13 cellular contexts compared by ENCODE assay signal in the genomic region with DNA sequence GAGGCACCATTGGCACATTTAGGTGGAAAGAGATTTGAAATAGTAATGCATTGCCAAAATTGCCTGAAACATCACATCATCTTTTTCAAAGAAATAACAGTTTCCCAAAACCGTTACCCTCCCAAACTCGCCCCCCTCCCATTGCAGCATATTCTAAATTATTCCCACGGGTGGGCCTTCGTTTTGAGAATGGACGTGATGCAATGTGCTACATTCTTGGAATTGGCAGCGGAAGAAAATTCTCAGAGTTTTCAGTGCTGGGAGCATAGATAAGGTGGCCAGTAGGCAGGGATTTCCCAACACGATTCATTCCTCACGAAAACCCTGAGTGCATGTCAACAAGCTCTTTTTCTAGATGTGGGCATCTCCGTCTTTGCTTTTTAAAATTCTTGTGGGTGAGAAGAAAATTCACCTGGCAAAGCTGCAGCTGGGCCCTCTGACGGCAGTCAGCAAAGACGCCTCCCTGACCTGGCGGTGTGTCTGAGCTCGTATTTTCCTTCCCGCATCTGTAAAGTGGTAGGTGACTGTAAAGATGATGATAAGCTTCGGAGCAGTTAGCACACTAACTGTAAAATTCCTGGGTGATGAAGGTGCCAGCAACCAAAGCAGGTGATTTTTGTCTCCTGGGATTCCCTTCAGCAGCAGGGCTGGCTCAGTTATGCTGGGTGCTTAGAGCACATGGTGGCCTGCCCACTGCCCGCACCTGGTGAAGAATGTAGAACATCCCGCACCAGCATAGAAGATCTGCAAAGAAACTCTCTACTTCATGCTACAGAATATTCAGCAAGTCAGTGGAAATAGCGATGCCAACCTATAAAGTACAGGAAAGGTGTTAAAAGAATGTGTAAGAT.
DNase-seq lines count a peak whose midpoint lies in the region; ATAC-seq and TF ChIP-seq lines count a peak whose summit lies in the region.
"Had no signal": no experiment of that assay in that cellular context is flagged by ENCODE, and none has a peak within 500 bp of the region (broad histone marks: within the 10 kb centered on the region; RNA-seq: fewer than 3 reads in every experiment).

No MANE protein-coding gene starts in this region.

- no peaks in the 10 kb centered on the region for H3K9me3 Mint-ChIP-seq in natural killer cell treated with Interleukin-12 subunit alpha and Interleukin-12 subunit beta and Interleukin-15 and Interleukin-18, amount 100 ng/mL, for 72 hours
- H3K9me3 Mint-ChIP-seq in natural killer cell, result no peaks in the 10 kb centered on the region

- no peaks in the 10 kb centered on the region for H3K9me3 ChIP-seq in adipocyte (ENCODE audit: control insufficient read depth, low read length)
- H3K9me3 ChIP-seq: BLaER1 had no signal

- peaks cover 17 to 37% of the 10 kb centered on the region in 2 donors for H3K4me1 Mint-ChIP-seq in natural killer cell treated with Interleukin-12 subunit alpha and Interleukin-12 subunit beta and Interleukin-15 and Interleukin-18, amount 100 ng/mL, for 72 hours (ENCODE audit: low read depth in 2 of 2)
- peaks cover 6 to 11% of the 10 kb centered on the region in 2 donors for H3K4me1 Mint-ChIP-seq in natural killer cell

- H3K4me3 Mint-ChIP-seq in natural killer cell treated with Interleukin-12 subunit alpha and Interleukin-12 subunit beta and Interleukin-15 and Interleukin-18, amount 100 ng/mL, for 72 hours, result no peak overlapping the region
- H3K4me3 Mint-ChIP-seq in natural killer cell, result no peak overlapping the region

- no peaks in the 10 kb centered on the region for H3K27me3 ChIP-seq in adipocyte (replicated peaks; ENCODE audit: control insufficient read depth, insufficient read depth, low read length)
- H3K27me3 ChIP-seq: BLaER1 had no signal

- H3K4me3 ChIP-seq in adipocyte (ENCODE audit: low read length), result no peak overlapping the region
- H3K4me3 ChIP-seq: BLaER1 had no signal

- ATAC-seq in natural killer cell treated with Interleukin-12 subunit alpha and Interleukin-12 subunit beta and Interleukin-15 and Interleukin-18, amount 100 ng/mL, for 72 hours, result peak in 1 of 2 donors; percentile 61
- ATAC-seq in natural killer cell, result no peak
- ATAC-seq in HG02885 (IDR thresholded peaks at IDR 0.05; ENCODE audit: poor library complexity, unreplicated experiment), result no peak

- peaks cover 15% of the 10 kb centered on the region for H3K4me1 ChIP-seq in adipocyte (ENCODE audit: control insufficient read depth, insufficient read depth, low read length)
- H3K4me1 ChIP-seq: BLaER1 had no signal

- H3K27me3 Mint-ChIP-seq in natural killer cell treated with Interleukin-12 subunit alpha and Interleukin-12 subunit beta and Interleukin-15 and Interleukin-18, amount 100 ng/mL, for 72 hours, result no peaks in the 10 kb centered on the region
- no peaks in the 10 kb centered on the region for H3K27me3 Mint-ChIP-seq in natural killer cell (ENCODE audit: low read depth in 2 of 2)

- TF ChIP-seq CTCF in natural killer cell (IDR thresholded peaks at IDR 0.05) (no peak), GM10266 (IDR thresholded peaks at IDR 0.05; ENCODE audit: control insufficient read depth, insufficient read depth, low read depth, missing control alignments) (no peak)

- peak overlapping the region; percentile 44 to 74 for H3K27ac Mint-ChIP-seq in natural killer cell treated with Interleukin-12 subunit alpha and Interleukin-12 subunit beta and Interleukin-15 and Interleukin-18, amount 100 ng/mL, for 72 hours
- H3K27ac Mint-ChIP-seq in natural killer cell, result no peak overlapping the region

- intact Hi-C loops in natural killer cell (cut with micrococcal nuclease), result no loop called here

- no peaks in the 10 kb centered on the region for H3K36me3 Mint-ChIP-seq in natural killer cell treated with Interleukin-12 subunit alpha and Interleukin-12 subunit beta and Interleukin-15 and Interleukin-18, amount 100 ng/mL, for 72 hours
- H3K36me3 Mint-ChIP-seq in natural killer cell, result no peaks in the 10 kb centered on the region

- H3K36me3 ChIP-seq in adipocyte (ENCODE audit: control insufficient read depth, insufficient read depth, low read length, severe bottlenecking), result no peaks in the 10 kb centered on the region
- H3K36me3 ChIP-seq: BLaER1 had no signal

- H3K9ac ChIP-seq in adipocyte (ENCODE audit: low read length), result no peak overlapping the region
- H3K9ac ChIP-seq: BLaER1 had no signal

- no peak for DNase-seq in natural killer cell treated with Interleukin-12 subunit alpha and Interleukin-12 subunit beta and Interleukin-15 and Interleukin-18, amount 100 ng/mL, for 72 hours (ENCODE audit: low spot score)
- DNase-seq in natural killer cell (no peak), adipocyte (ENCODE audit: low read depth) (peak; percentile 40), islet precursor cell (peak; percentile 55), GM10266 (ENCODE audit: extremely low spot score) (no peak), DMS53 treated with DMSO at 0.1 percent for 48 hours (lab: John Stamatoyannopoulos, UW; ENCODE audit: unreplicated experiment) (no peak), NCI-H146 (lab: John Stamatoyannopoulos, UW) (no peak)
- DNase-seq: activated gamma-delta T cell treated with Interleukin-2 at 50 U/mL for 16 hours; dermis blood vessel endothelial cell; NCI-H446 treated with DMSO at 0.1 percent for 48 hours; stimulated activated CD4-positive, alpha-beta T cell treated with anti-CD3 and anti-CD28 coated beads, Interleukin-15, amount 100 ng/mL, for 24 hours had no signal

Comparison
In these comparisons a context has a peak if more than half of its experiments do, and no peak if none do; other contexts are left out.
1. H3K27ac Mint-ChIP-seq: peak in natural killer cell treated with Interleukin-12 subunit alpha and Interleukin-12 subunit beta and Interleukin-15 and Interleukin-18, amount 100 ng/mL, for 72 hours (2 of 2); none in natural killer cell (0 of 2).
2. DNase-seq: peak in adipocyte (single experiment) and islet precursor cell (single experiment); none in natural killer cell treated with Interleukin-12 subunit alpha and Interleukin-12 subunit beta and Interleukin-15 and Interleukin-18, amount 100 ng/mL, for 72 hours (single experiment), natural killer cell (single experiment), GM10266 (single experiment), DMS53 treated with DMSO at 0.1 percent for 48 hours (single experiment) and NCI-H146 (single experiment).